24 cellular contexts compared by ENCODE assay signal in the genomic region with DNA sequence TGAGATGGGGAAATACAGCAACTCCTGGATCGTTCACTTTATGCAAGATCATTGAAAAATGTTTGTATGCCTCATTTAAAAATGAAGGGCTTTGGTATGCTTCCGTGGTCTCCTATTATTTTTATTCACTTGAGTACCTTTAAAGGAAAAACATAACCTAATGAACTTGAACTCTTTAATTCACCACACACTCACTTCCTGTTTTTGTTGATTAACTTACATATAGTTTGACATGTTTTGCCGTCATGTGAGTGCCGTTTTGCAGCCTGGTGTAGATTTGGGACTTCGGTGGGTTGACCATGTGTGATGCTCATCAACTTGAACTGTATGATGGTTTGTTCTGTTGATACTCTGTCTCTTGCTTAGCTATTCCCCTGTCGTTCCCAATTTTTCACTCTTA. TPM values are rescaled to one million over a fixed set of nuclear protein-coding genes. Genes with fewer than 3 reads are reported as not detected.
DNase-seq lines count a peak whose midpoint lies in the region; ATAC-seq, FAIRE-seq and TF ChIP-seq lines count a peak whose summit lies in the region.
"Had no signal": no experiment of that assay in that cellular context is flagged by ENCODE, and none has a peak within 500 bp of the region (broad histone marks: within the 10 kb centered on the region; RNA-seq: fewer than 3 reads in every experiment).

No MANE protein-coding gene starts in this region.

- peaks cover 5 to 21% of the 10 kb centered on the region in 2 experiments; a peak in 3 of 5 replicates for H3K27me3 ChIP-seq in K562 (ENCODE audit: control insufficient read depth in 2 of 2, insufficient read depth in 2 of 2, low read length in 2 of 2)
- H3K27me3 ChIP-seq: heart left ventricle, MG63, pancreas had no signal

- no peak for TF ChIP-seq CTCF in A549 (IDR thresholded peaks at IDR 0.05)
- TF ChIP-seq CTCF in K562 (IDR thresholded peaks at IDR 0.05 in 2 of 3, conservative IDR thresholded peaks at IDR 0.05 in 1 of 3; ENCODE audit: insufficient read depth in 2 of 3, low read depth in 1 of 3, low read length in 3 of 3): no peak
- TF ChIP-seq CTCF in nephron progenitor cell (IDR thresholded peaks at IDR 0.05): no peak
- no peak for TF ChIP-seq CTCF in foreskin fibroblast (IDR thresholded peaks at IDR 0.05; ENCODE audit: low read depth, low read length)

- WGBS in A549 (ENCODE audit: missing lambda C conversion rate): 89% methylated on average over 6 of the region's 6 CpGs
- WGBS in K562 (ENCODE audit: insufficient coverage, low coverage, missing lambda C conversion rate): 2% methylated on average over 6 of the region's 6 CpGs

- H3K9me3 ChIP-seq in A549 (no peaks in the 10 kb centered on the region), K562 (replicated peaks; ENCODE audit: control insufficient read depth, insufficient read depth, low read depth, low read length) (no peaks in the 10 kb centered on the region)
- H3K9me3 ChIP-seq: heart left ventricle, MG63, pancreas, thoracic aorta had no signal

- FAIRE-seq in A549 (lab: Jason Lieb, UNC): no peak
- FAIRE-seq in GM12891 (lab: Jason Lieb, UNC): no peak
- no peak for FAIRE-seq in K562 (lab: Jason Lieb, UNC)
- FAIRE-seq: bronchial epithelial cell, pancreas had no signal

- no peak for TF ChIP-seq EP300 in A549 (IDR thresholded peaks at IDR 0.05)
- no peak for TF ChIP-seq EP300 in K562 (IDR thresholded peaks at IDR 0.05; ENCODE audit: low read length)

- H3K4me1 ChIP-seq in A549 (peaks cover 28% of the 10 kb centered on the region), K562 (replicated peaks in 1 of 2; ENCODE audit: control insufficient read depth in 2 of 2, insufficient read depth in 2 of 2, low read length in 2 of 2) (no peaks in the 10 kb centered on the region; a peak in 1 of 5 replicates)

- peaks cover 3% of the 10 kb centered on the region for H3K9me3 Mint-ChIP-seq in nephron progenitor cell
- H3K9me3 Mint-ChIP-seq: dendritic cell treated with granulocyte-macrophage colony-stimulating factor and Interleukin-4, amounts not matched to agents 40 ng/mL and 50 ng/mL, for 4 days; memory B cell; naive B cell had no signal

- H3K27me3 Mint-ChIP-seq in nephron progenitor cell (ENCODE audit: low read depth, poor library complexity): peaks cover 4% of the 10 kb centered on the region
- H3K27me3 Mint-ChIP-seq: memory B cell, naive B cell had no signal

- no peaks in the 10 kb centered on the region for H4K20me1 ChIP-seq in K562 (replicated peaks; ENCODE audit: control insufficient read depth, insufficient read depth, low read length)

- H3K9ac ChIP-seq in K562 (ENCODE audit: insufficient read depth in 1 of 2, low read depth in 2 of 2, low read length in 2 of 2): no peak overlapping the region

- in situ Hi-C loops in K562 (cut with MboI): loop anchor here (10.0 kb wide), 1 partner anchor 396 kb away; no protein-coding TSS in a partner anchor

- peak overlapping the region; percentile 52; the same call in 2 of the 3 replicates for H3K4me2 ChIP-seq in A549
- H3K4me2 ChIP-seq in K562 (ENCODE audit: insufficient read depth, low read length): no peak overlapping the region

- no peak for TF ChIP-seq POLR2A in A549 (IDR thresholded peaks at IDR 0.05; ENCODE audit: low read length)
- no peak for TF ChIP-seq POLR2A in GM12891 (IDR thresholded peaks at IDR 0.05; ENCODE audit: low read depth, low read length)
- TF ChIP-seq POLR2A in K562 (conservative IDR thresholded peaks at IDR 0.05): no peak

- CTCF ChIA-PET in A549 (lab: Yijun Ruan, JAX): interaction anchor here (0.9 to 6.3 kb wide), 5 partner anchors 11 to 402 kb away, joined by 3 to 59 read pairs (median 3); no protein-coding TSS in a partner anchor
- CTCF ChIA-PET in K562 (lab: Yijun Ruan, JAX; ENCODE audit: low intra/inter-chr PET ratio): no interaction called here

- DNase-seq in A549 (ENCODE audit: low read depth in 1 of 2, low spot score in 1 of 2): no peak
- no peak for DNase-seq in GM12891 (ENCODE audit: insufficient read length, low spot score)
- no peak for DNase-seq in K562 (ENCODE audit: extremely low read depth in 1 of 4, low spot score in 3 of 4)
- no peak for DNase-seq in nephron progenitor cell
- no peak for DNase-seq in nucleus accumbens (lab: John Stamatoyannopoulos, UW)
- no peak for DNase-seq in NCI-H524 treated with DMSO at 0.1 percent for 48 hours (lab: John Stamatoyannopoulos, UW)
- no peak for DNase-seq in foreskin fibroblast
- no peak for DNase-seq in T-helper 9 cell
- DNase-seq: activated CD4-positive, alpha-beta T cell treated with anti-CD3 and anti-CD28 coated beads, Interleukin-2, amount 50 U/mL, for 4 hours; activated CD8-positive, alpha-beta memory T cell treated with anti-CD3 and anti-CD28 coated beads, Interleukin-2, amount 50 U/mL, for 4 hours; activated gamma-delta T cell; heart left ventricle; naive B cell; NCI-H82; pancreas; right cardiac atrium; stimulated activated CD4-positive, alpha-beta T cell treated with anti-CD3 and anti-CD28 coated beads, Interleukin-4, amount 100 ng/mL, for 1 hour; stimulated activated naive CD4-positive, alpha-beta T cell had no signal

- H3K79me2 ChIP-seq in K562 (ENCODE audit: control insufficient read depth, insufficient read depth, low read length): no peaks in the 10 kb centered on the region

- H3K9me1 ChIP-seq in K562 (ENCODE audit: control insufficient read depth, insufficient read depth, low read length): no peaks in the 10 kb centered on the region

- H3K4me3 Mint-ChIP-seq in nephron progenitor cell: peak overlapping the region; percentile 53
- H3K4me3 Mint-ChIP-seq: dendritic cell treated with granulocyte-macrophage colony-stimulating factor and Interleukin-4, amounts not matched to agents 40 ng/mL and 50 ng/mL, for 4 days; memory B cell; naive B cell had no signal

- H2AFZ ChIP-seq in K562 (ENCODE audit: low read depth, low read length): no peak overlapping the region

- H3K4me3 ChIP-seq in A549 (no peak overlapping the region), K562 (no peak overlapping the region), foreskin fibroblast (ENCODE audit: low read depth in 1 of 2, low read length in 2 of 2) (no peak overlapping the region)
- H3K4me3 ChIP-seq: heart left ventricle, MG63, pancreas, thoracic aorta had no signal

- intact Hi-C loops in K562 (cut with micrococcal nuclease): loop anchor here (10.0 kb wide), 1 partner anchor 596 kb away; no protein-coding TSS in a partner anchor

- POLR2A ChIA-PET in A549 (lab: Yijun Ruan, JAX): no interaction called here
- POLR2A ChIA-PET in K562 (lab: Yijun Ruan, JAX): interaction anchor here (0.7 kb wide), 1 partner anchor 15 kb away, joined by 3 read pairs; no protein-coding TSS in a partner anchor

- BruUV-seq in K562 (replicated peaks; lab: Mats Ljungman, UMichigan): no TSS peak

- no peak for ATAC-seq in A549
- no peak for ATAC-seq in K562
- ATAC-seq: heart left ventricle had no signal

- H3K27ac ChIP-seq in A549 (peak overlapping the region in 1 of 2 experiments; percentile 72; a peak in 3 of 6 replicates), K562 (ENCODE audit: extremely low read depth, low read depth, low read length) (no peak overlapping the region)
- H3K27ac ChIP-seq: thoracic aorta had no signal

- no peaks in the 10 kb centered on the region for H3K36me3 ChIP-seq in K562 (ENCODE audit: control insufficient read depth, insufficient read depth, low read length)
- H3K36me3 ChIP-seq: MG63, pancreas, thoracic aorta had no signal

- peaks cover 8% of the 10 kb centered on the region for H3K36me3 Mint-ChIP-seq in nephron progenitor cell (ENCODE audit: low read depth)

- TF ChIP-seq RAD21 in A549 (conservative IDR thresholded peaks at IDR 0.05 in 1 of 2, IDR thresholded peaks at IDR 0.05 in 1 of 2) (no peak), K562 (CRISPR knock-in tag; conservative IDR thresholded peaks at IDR 0.05 in 1 of 2, IDR thresholded peaks at IDR 0.05 in 1 of 2) (no peak)

- peak overlapping the region; percentile 92 for H3K27ac Mint-ChIP-seq in nephron progenitor cell
- H3K27ac Mint-ChIP-seq: dendritic cell treated with granulocyte-macrophage colony-stimulating factor and Interleukin-4, amounts not matched to agents 40 ng/mL and 50 ng/mL, for 4 days; memory B cell had no signal

- H3K4me1 Mint-ChIP-seq in nephron progenitor cell: peaks cover 75% of the 10 kb centered on the region

RNA-seq across cellular contexts. Expression of gene CASP7, which starts 28.9 kb away (rescaled TPM):
- polyA plus RNA-seq in A549 (2011; rRNA removed): 27.0 and 29.7 TPM in 2 replicates
- polyA plus RNA-seq in A549 (2012; cell fraction: cytosol; rRNA removed): 12.1 and 12.6 TPM in 2 replicates
- 6.2 and 8.6 TPM in 2 replicates for polyA plus RNA-seq in A549 (2012; cell fraction: nucleus; rRNA removed)
- 21.4 to 23.9 TPM (median 22.6 TPM) in 3 replicates for polyA plus RNA-seq in A549 (2017; fragmentation: RNase III; extraction: RNeasy Plus Mini Kit Qiagen cat#74134 plus additional on column Dnase treatment)
- 11.2 and 14.1 TPM in 2 replicates for polyA minus RNA-seq in A549 (2011; rRNA and poly(A)+ RNA removed)
- 15.2 TPM for polyA plus RNA-seq in GM12891 (2012; ENCODE audit: low read depth, missing spikeins)
- total RNA-seq in K562 (2011; cell fraction: chromatin; rRNA removed; ENCODE audit: low replicate concordance): 1.4 and 3.6 TPM in 2 replicates
- total RNA-seq in K562 (2011; cell fraction: nucleolus; rRNA removed): 0.66 and 1.0 TPM in 2 replicates
- 2.0 and 2.5 TPM in 2 replicates for total RNA-seq in K562 (2011; cell fraction: nucleoplasm; rRNA removed)
- 8.7 and 12.3 TPM in 2 replicates for total RNA-seq in K562 (2014; rRNA removed)
- 13.8 and 16.3 TPM in 2 replicates for total RNA-seq in K562 (2014; rRNA removed; fragmentation: Illumina TruSeq; extraction: Trizol)
- 21.5 and 23.3 TPM in 2 replicates for total RNA-seq in K562 (2015; rRNA removed; fragmentation: Illumina TruSeq; extraction: Trizol)
- total RNA-seq in K562 (2021): 9.0 and 9.2 TPM in 2 replicates
- 1.4 and 2.2 TPM in 2 replicates for polyA plus RNA-seq in K562 (2011; rRNA removed)
- 0.38 and 0.92 TPM in 2 replicates for polyA plus RNA-seq in K562 (2011; cell fraction: cytosol; rRNA removed)
- 0.84 and 1.1 TPM in 2 replicates for polyA plus RNA-seq in K562 (2011; cell fraction: nucleus; rRNA removed)
- 13.1 and 22.3 TPM in 2 replicates for polyA plus RNA-seq in K562 (2012)
- polyA plus RNA-seq in K562 (2014; fragmentation: Illumina TruSeq; extraction: Trizol): 11.2 and 11.8 TPM in 2 replicates
- polyA plus RNA-seq in K562 (2014; fragmentation: Nextera tagmentation; extraction: Ambion mirVana): 10 to 100 TPM in 1 of 2 experiments, 1 to 10 TPM in 1; 8.1 to 13.8 TPM
- 8.9 TPM in 2 replicates for polyA plus RNA-seq in K562 (2014; rRNA removed)
- polyA minus RNA-seq in K562 (2011; rRNA and poly(A)+ RNA removed): 0.63 and 1.9 TPM in 2 replicates
- 1.2 and 1.3 TPM in 2 replicates for polyA minus RNA-seq in K562 (2011; cell fraction: cytosol; rRNA and poly(A)+ RNA removed)
- 0.78 and 0.81 TPM in 2 replicates for polyA minus RNA-seq in K562 (2011; cell fraction: nucleus; rRNA and poly(A)+ RNA removed)

RNA-seq across cellular contexts. Expression of gene PLEKHS1, which starts 42.8 kb away (rescaled TPM):
- 0.05 and 0.08 TPM in 2 replicates for polyA plus RNA-seq in A549 (2011; rRNA removed)
- polyA plus RNA-seq in A549 (2012; cell fraction: cytosol; rRNA removed): 0.03 TPM in 2 replicates
- polyA plus RNA-seq in A549 (2012; cell fraction: nucleus; rRNA removed): 0.04 and 0.05 TPM in 2 replicates
- polyA plus RNA-seq in A549 (2017; fragmentation: RNase III; extraction: RNeasy Plus Mini Kit Qiagen cat#74134 plus additional on column Dnase treatment): 0.03 to 0.09 TPM (median 0.08 TPM) in 3 replicates
- polyA minus RNA-seq in A549 (2011; rRNA and poly(A)+ RNA removed): 0.10 TPM in 1 of 2 replicates, not detected in the other
- polyA plus RNA-seq in GM12891 (2012; ENCODE audit: low read depth, missing spikeins): not detected
- not detected in 2 replicates for total RNA-seq in K562 (2011; cell fraction: chromatin; rRNA removed; ENCODE audit: low replicate concordance)
- total RNA-seq in K562 (2011; cell fraction: nucleolus; rRNA removed): not detected in 2 replicates
- total RNA-seq in K562 (2011; cell fraction: nucleoplasm; rRNA removed): not detected in 2 replicates
- not detected in 2 replicates for total RNA-seq in K562 (2014; rRNA removed)
- not detected in 2 replicates for total RNA-seq in K562 (2014; rRNA removed; fragmentation: Illumina TruSeq; extraction: Trizol)
- total RNA-seq in K562 (2015; rRNA removed; fragmentation: Illumina TruSeq; extraction: Trizol): not detected in 2 replicates
- not detected in 2 replicates for total RNA-seq in K562 (2021)
- polyA plus RNA-seq in K562 (2011; rRNA removed): not detected in 2 replicates
- not detected in 2 replicates for polyA plus RNA-seq in K562 (2011; cell fraction: cytosol; rRNA removed)
- polyA plus RNA-seq in K562 (2011; cell fraction: nucleus; rRNA removed): not detected in 2 replicates
- 0.04 TPM in 1 of 2 replicates, not detected in the other for polyA plus RNA-seq in K562 (2012)
- not detected in 2 replicates for polyA plus RNA-seq in K562 (2014; fragmentation: Illumina TruSeq; extraction: Trizol)
- polyA plus RNA-seq in K562 (2014; fragmentation: Nextera tagmentation; extraction: Ambion mirVana): not detected
- polyA plus RNA-seq in K562 (2014; rRNA removed): not detected in 2 replicates
- 0.04 TPM in 1 of 2 replicates, not detected in the other for polyA minus RNA-seq in K562 (2011; rRNA and poly(A)+ RNA removed)
- not detected in 2 replicates for polyA minus RNA-seq in K562 (2011; cell fraction: cytosol; rRNA and poly(A)+ RNA removed)
- not detected in 2 replicates for polyA minus RNA-seq in K562 (2011; cell fraction: nucleus; rRNA and poly(A)+ RNA removed)
- total RNA-seq: bronchial epithelial cell, heart left ventricle, OCI-LY7, right cardiac atrium had no signal
- polyA plus RNA-seq: heart left ventricle, right cardiac atrium had no signal

RNA-seq across cellular contexts. Expression of gene NRAP, which starts 44.8 kb away (rescaled TPM):
- polyA plus RNA-seq in A549 (2011; rRNA removed) (not detected in 2 replicates), A549 (2017; fragmentation: RNase III; extraction: RNeasy Plus Mini Kit Qiagen cat#74134 plus additional on column Dnase treatment) (not detected in 3 replicates), K562 (2011; rRNA removed) (not detected in 2 replicates), K562 (2014; fragmentation: Illumina TruSeq; extraction: Trizol) (not detected in 2 replicates), K562 (2014; fragmentation: Nextera tagmentation; extraction: Ambion mirVana) (not detected), K562 (2014; rRNA removed) (not detected in 2 replicates)
- not detected in 2 replicates for polyA plus RNA-seq in A549 (2012; cell fraction: cytosol; rRNA removed)
- polyA plus RNA-seq in A549 (2012; cell fraction: nucleus; rRNA removed): not detected in 2 replicates
- polyA minus RNA-seq in A549 (2011; rRNA and poly(A)+ RNA removed): not detected in 2 replicates
- polyA plus RNA-seq in GM12891 (2012; ENCODE audit: low read depth, missing spikeins): not detected
- total RNA-seq in K562 (2011; cell fraction: chromatin; rRNA removed; ENCODE audit: low replicate concordance): not detected in 2 replicates
- total RNA-seq in K562 (2011; cell fraction: nucleolus; rRNA removed): not detected in 2 replicates
- total RNA-seq in K562 (2011; cell fraction: nucleoplasm; rRNA removed): not detected in 2 replicates
- total RNA-seq in K562 (2014; rRNA removed) (not detected in 2 replicates), K562 (2014; rRNA removed; fragmentation: Illumina TruSeq; extraction: Trizol) (not detected in 2 replicates), K562 (2015; rRNA removed; fragmentation: Illumina TruSeq; extraction: Trizol) (not detected in 2 replicates), K562 (2021) (not detected in 2 replicates)
- not detected in 2 replicates for polyA plus RNA-seq in K562 (2011; cell fraction: cytosol; rRNA removed)
- not detected in 2 replicates for polyA plus RNA-seq in K562 (2011; cell fraction: nucleus; rRNA removed)
- polyA plus RNA-seq in K562 (2012): 0.01 TPM in 1 of 2 replicates, not detected in the other
- polyA minus RNA-seq in K562 (2011; rRNA and poly(A)+ RNA removed): not detected in 2 replicates
- not detected in 2 replicates for polyA minus RNA-seq in K562 (2011; cell fraction: cytosol; rRNA and poly(A)+ RNA removed)
- polyA minus RNA-seq in K562 (2011; cell fraction: nucleus; rRNA and poly(A)+ RNA removed): not detected in 2 replicates
- total RNA-seq: bronchial epithelial cell, OCI-LY7, thoracic aorta had no signal
